Comparison of ENCODE assay signal across 8 cellular contexts in the genomic region with DNA sequence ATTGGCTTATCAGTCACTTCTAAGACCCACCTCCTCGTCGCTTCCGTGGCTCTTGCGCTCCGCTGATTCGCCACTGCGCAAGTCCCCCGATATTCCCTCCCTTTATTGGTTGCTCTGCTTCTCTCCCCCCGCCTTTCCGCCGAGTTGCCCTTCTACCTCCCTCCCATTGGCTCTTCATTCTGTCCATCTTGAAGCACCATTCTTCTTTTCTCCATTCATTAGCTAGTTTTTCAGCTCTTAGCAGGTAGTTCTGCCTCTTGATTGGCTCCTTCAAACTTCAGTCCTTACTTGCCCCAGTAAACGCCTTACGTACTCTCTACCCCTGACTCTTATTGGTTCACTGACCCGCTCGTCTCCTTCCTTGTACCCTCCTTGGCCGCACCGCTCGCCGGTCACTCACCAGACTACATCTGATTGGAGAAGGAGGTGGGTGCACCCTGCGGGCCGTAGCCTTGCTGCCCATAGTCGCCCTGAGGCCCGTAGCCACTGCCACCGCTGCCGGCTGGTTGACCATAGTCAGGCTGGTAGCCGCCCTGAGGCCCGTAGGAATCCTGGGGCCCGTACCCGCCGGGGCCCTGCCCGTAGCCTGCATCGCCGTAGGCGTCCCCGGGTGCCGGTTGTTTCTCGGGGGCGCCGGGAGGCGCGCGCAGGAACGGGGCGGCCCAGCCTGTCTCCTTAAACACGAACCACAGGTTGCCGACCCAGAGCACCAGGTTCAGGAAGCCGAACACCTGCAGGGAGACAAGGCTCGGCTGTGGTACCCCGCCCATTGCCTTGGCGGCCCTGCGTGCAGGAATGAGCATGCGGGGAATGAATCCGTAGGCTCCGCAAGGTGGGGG. TPM values are rescaled to one million over a fixed set of nuclear protein-coding genes. Genes with fewer than 3 reads are reported as not detected.
DNase-seq lines count a peak whose midpoint lies in the region; ATAC-seq and TF ChIP-seq lines count a peak whose summit lies in the region.

No MANE protein-coding gene starts in this region.

- peak; percentile 98 for DNase-seq in NCI-H69 (lab: John Stamatoyannopoulos, UW)
- peak; percentile 73 to 82 for DNase-seq in activated CD4-positive, alpha-beta T cell treated with anti-CD3 and anti-CD28 coated beads, Interleukin-2, amount 50 U/mL, for 48 hours
- DNase-seq in dermis microvascular lymphatic vessel endothelial cell (ENCODE audit: low read depth in 2 of 2), result peak; percentile 99
- peak; percentile 41 to 70 (median 70) for DNase-seq in stimulated activated CD4-positive, alpha-beta T cell treated with anti-CD3 and anti-CD28 coated beads, TNF-alpha, amount 100 ng/mL, for 1 hour (ENCODE audit: low read depth in 3 of 3, low spot score in 1 of 3)

- H3K9me3 ChIP-seq in BLaER1 treated with 17β-estradiol and CSF1 and Interleukin-3, amounts not matched to agents 10 nM and 100 nM (replicated peaks in 1 of 11), result peaks cover 0 to 6% (median 0%) of the 10 kb centered on the region in 11 experiments; a peak in 2 of 22 replicates
- no peaks in the 10 kb centered on the region for H3K9me3 ChIP-seq in liver (ENCODE audit: control insufficient read depth in 4 of 4, low read length in 3 of 4)

- H3K27me3 ChIP-seq in BLaER1 treated with 17β-estradiol and CSF1 and Interleukin-3, amounts not matched to agents 10 nM and 100 nM, result peaks cover 3 to 51% (median 18%) of the 10 kb centered on the region in 11 experiments; a peak in 15 of 22 replicates
- H3K27me3 ChIP-seq in liver (ENCODE audit: control insufficient read depth in 4 of 4, insufficient read depth in 4 of 4, low read length in 3 of 4), result no peaks in the 10 kb centered on the region

- ATAC-seq in GM19328 (IDR thresholded peaks at IDR 0.05; ENCODE audit: unreplicated experiment) (peak; percentile 89), HG03469 (IDR thresholded peaks at IDR 0.05; ENCODE audit: unreplicated experiment) (peak; percentile 72)

- TF ChIP-seq CTCF in liver (IDR thresholded peaks at IDR 0.05; ENCODE audit: low read depth, low read length, missing input control), result no peak

- peak overlapping the region; percentile 77 to 85 (median 83) for H3K9ac ChIP-seq in BLaER1 treated with 17β-estradiol and CSF1 and Interleukin-3, amounts not matched to agents 10 nM and 100 nM
- peak overlapping the region; percentile 8 to 72 for H3K9ac ChIP-seq in liver (ENCODE audit: low read depth in 1 of 2, low read length in 2 of 2)

- H3K4me1 ChIP-seq in BLaER1 treated with 17β-estradiol and CSF1 and Interleukin-3, amounts not matched to agents 10 nM and 100 nM, result peaks cover 14 to 51% (median 38%) of the 10 kb centered on the region in 10 experiments
- peaks cover 0 to 8% (median 4%) of the 10 kb centered on the region in 4 donors for H3K4me1 ChIP-seq in liver (ENCODE audit: control insufficient read depth in 4 of 4, insufficient read depth in 4 of 4, low read length in 3 of 4)

- peak in 1 of 2 donors; percentile 17 for TF ChIP-seq RAD21 in liver (IDR thresholded peaks at IDR 0.05)

- peak overlapping the region; percentile 49 to 78 (median 66) for H3K4me2 ChIP-seq in BLaER1 treated with 17β-estradiol and CSF1 and Interleukin-3, amounts not matched to agents 10 nM and 100 nM

- no peaks in the 10 kb centered on the region for H3K36me3 ChIP-seq in BLaER1 treated with 17β-estradiol and CSF1 and Interleukin-3, amounts not matched to agents 10 nM and 100 nM
- H3K36me3 ChIP-seq in liver (ENCODE audit: control insufficient read depth in 4 of 4, insufficient read depth in 3 of 4, low read depth in 1 of 4, low read length in 3 of 4), result no peaks in the 10 kb centered on the region

- peaks cover 0 to 11% (median 0%) of the 10 kb centered on the region in 11 experiments; a peak in 3 of 22 replicates for H4K20me1 ChIP-seq in BLaER1 treated with 17β-estradiol and CSF1 and Interleukin-3, amounts not matched to agents 10 nM and 100 nM

- peak overlapping the region in 10 of 11 experiments; percentile 65 to 87 (median 78); a peak in 19 of 22 replicates for H3K27ac ChIP-seq in BLaER1 treated with 17β-estradiol and CSF1 and Interleukin-3, amounts not matched to agents 10 nM and 100 nM
- peak overlapping the region; percentile 65 to 83 for H3K27ac ChIP-seq in liver (ENCODE audit: low read depth in 1 of 2, low read length in 2 of 2)

- WGBS in liver, result 0% methylated on average over 54 of the region's 54 CpGs

- peak overlapping the region; percentile 61 to 81 (median 76) for H3K4me3 ChIP-seq in BLaER1 treated with 17β-estradiol and CSF1 and Interleukin-3, amounts not matched to agents 10 nM and 100 nM
- peak overlapping the region; percentile 72 to 83 (median 78) for H3K4me3 ChIP-seq in liver (ENCODE audit: low read depth in 1 of 3, low read length in 3 of 3)

TF ChIP-seq in liver, 16 proteins besides CTCF, POLR2A, EP300 and RAD21:
- TF ChIP-seq, protein P1, sequence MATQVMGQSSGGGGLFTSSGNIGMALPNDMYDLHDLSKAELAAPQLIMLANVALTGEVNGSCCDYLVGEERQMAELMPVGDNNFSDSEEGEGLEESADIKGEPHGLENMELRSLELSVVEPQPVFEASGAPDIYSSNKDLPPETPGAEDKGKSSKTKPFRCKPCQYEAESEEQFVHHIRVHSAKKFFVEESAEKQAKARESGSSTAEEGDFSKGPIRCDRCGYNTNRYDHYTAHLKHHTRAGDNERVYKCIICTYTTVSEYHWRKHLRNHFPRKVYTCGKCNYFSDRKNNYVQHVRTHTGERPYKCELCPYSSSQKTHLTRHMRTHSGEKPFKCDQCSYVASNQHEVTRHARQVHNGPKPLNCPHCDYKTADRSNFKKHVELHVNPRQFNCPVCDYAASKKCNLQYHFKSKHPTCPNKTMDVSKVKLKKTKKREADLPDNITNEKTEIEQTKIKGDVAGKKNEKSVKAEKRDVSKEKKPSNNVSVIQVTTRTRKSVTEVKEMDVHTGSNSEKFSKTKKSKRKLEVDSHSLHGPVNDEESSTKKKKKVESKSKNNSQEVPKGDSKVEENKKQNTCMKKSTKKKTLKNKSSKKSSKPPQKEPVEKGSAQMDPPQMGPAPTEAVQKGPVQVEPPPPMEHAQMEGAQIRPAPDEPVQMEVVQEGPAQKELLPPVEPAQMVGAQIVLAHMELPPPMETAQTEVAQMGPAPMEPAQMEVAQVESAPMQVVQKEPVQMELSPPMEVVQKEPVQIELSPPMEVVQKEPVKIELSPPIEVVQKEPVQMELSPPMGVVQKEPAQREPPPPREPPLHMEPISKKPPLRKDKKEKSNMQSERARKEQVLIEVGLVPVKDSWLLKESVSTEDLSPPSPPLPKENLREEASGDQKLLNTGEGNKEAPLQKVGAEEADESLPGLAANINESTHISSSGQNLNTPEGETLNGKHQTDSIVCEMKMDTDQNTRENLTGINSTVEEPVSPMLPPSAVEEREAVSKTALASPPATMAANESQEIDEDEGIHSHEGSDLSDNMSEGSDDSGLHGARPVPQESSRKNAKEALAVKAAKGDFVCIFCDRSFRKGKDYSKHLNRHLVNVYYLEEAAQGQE (IDR thresholded peaks at IDR 0.05), result peak; percentile 68
- peak; percentile 90 for TF ChIP-seq TAF1 (conservative IDR thresholded peaks at IDR 0.05)
- TF ChIP-seq HNF4G (IDR thresholded peaks at IDR 0.05), result no peak
- TF ChIP-seq YY1 (IDR thresholded peaks at IDR 0.05), result peak; percentile 29
- peak; percentile 99 for TF ChIP-seq SP1 (IDR thresholded peaks at IDR 0.05)
- no peak for TF ChIP-seq FOXA1 (IDR thresholded peaks at IDR 0.05)
- TF ChIP-seq, protein P2, sequence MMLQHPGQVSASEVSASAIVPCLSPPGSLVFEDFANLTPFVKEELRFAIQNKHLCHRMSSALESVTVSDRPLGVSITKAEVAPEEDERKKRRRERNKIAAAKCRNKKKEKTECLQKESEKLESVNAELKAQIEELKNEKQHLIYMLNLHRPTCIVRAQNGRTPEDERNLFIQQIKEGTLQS (IDR thresholded peaks at IDR 0.05), result no peak
- TF ChIP-seq GABPA (IDR thresholded peaks at IDR 0.05 in 1 of 2, conservative IDR thresholded peaks at IDR 0.05 in 1 of 2), result peak; percentile 62 to 90
- peak; percentile 22 to 66 for TF ChIP-seq RXRA (IDR thresholded peaks at IDR 0.05)
- TF ChIP-seq NR2F2 (IDR thresholded peaks at IDR 0.05), result peak; percentile 42

RNA-seq across cellular contexts. Expression of a gene that starts 5.1 kb away (rescaled TPM):
- total RNA-seq in dermis microvascular lymphatic vessel endothelial cell (3.0 and 4.4 TPM in 2 replicates), liver (1 to 10 TPM; 2.5 to 6.5 TPM)
- polyA plus RNA-seq in liver, result 1 to 10 TPM; 2.1 to 3.3 TPM

RNA-seq across cellular contexts. Expression of a gene that starts 8.7 kb away (rescaled TPM):
- 0.13 TPM in 2 replicates for total RNA-seq in dermis microvascular lymphatic vessel endothelial cell
- total RNA-seq in liver, result under 1 TPM; 0.61 to 0.67 TPM
- under 1 TPM; 0.30 to 0.33 TPM for polyA plus RNA-seq in liver

RNA-seq across cellular contexts. Expression of a gene that starts 19.6 kb away (rescaled TPM):
- total RNA-seq in dermis microvascular lymphatic vessel endothelial cell (12.0 and 12.2 TPM in 2 replicates), liver (1 to 10 TPM; 2.4 to 6.7 TPM)
- 10 to 100 TPM; 22.6 to 24.5 TPM for polyA plus RNA-seq in liver

RNA-seq across cellular contexts. Expression of a gene that starts 28.7 kb away (rescaled TPM):
- total RNA-seq in dermis microvascular lymphatic vessel endothelial cell (0.39 and 0.51 TPM in 2 replicates), liver (1 to 10 TPM; 2.9 to 6.9 TPM)
- 10 to 100 TPM in 1 of 2 donors, 1 to 10 TPM in 1; 8.8 to 10.8 TPM for polyA plus RNA-seq in liver

RNA-seq across cellular contexts. Expression of a gene that starts 41.9 kb away (rescaled TPM):
- total RNA-seq in dermis microvascular lymphatic vessel endothelial cell, result under 0.01 TPM in 2 replicates
- total RNA-seq in liver, result not detected
- polyA plus RNA-seq in liver, result under 1 TPM in 1 of 2 donors, not detected in 1; 0.03 TPM

Comparison
In these comparisons a context has a peak if more than half of its experiments do, and no peak if none do; other contexts are left out.
1. Peak in every context shown above with its lines: DNase-seq, ATAC-seq, H3K4me3 ChIP-seq and H3K27ac ChIP-seq.